ENCODE assay signal across 8 cellular contexts in the genomic region with DNA sequence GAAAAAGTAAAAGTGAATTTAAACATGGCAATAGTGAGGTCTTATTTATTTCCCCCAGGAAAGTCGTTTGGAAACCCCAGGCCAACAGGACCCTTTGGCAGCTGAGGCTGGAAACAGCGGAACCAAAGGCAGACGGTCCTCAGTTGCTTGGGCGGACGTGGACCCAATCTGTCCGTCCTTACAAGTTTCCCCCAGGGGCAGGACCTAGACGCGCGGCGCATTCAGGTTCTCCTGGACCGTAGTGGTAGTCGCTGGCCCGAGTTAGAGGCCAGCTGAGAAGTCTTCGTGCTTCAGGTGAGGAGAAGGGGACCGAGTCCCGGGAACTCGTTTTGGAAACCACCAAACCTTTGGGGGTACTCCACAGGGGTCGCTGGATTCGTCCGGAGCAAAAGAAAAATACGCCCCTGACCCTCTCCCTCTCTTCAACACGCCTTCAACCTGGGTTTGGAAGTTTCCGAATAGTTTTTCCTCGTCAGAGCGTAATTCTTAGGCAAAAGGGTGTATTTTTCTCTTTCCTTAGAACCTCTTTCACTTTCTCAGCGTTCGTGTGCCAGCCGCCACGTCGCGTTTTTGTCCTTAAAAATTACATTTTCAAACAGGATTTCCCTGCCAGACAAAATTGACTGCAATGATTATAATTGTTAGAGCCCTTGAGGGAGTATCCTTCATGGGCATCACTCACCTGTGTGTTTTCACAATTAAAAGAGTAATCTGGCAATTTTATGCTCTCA. TPM values are rescaled to one million over a fixed set of nuclear protein-coding genes. Genes with fewer than 3 reads are reported as not detected.
DNase-seq lines count a peak whose midpoint lies in the region; ATAC-seq and TF ChIP-seq lines count a peak whose summit lies in the region.

No MANE protein-coding gene starts in this region.

- ATAC-seq in omental fat pad (ENCODE audit: low FRiP score), result peak; percentile 75

- TF ChIP-seq CTCF in LNCaP clone FGC (IDR thresholded peaks at IDR 0.05; ENCODE audit: control insufficient read depth, extremely low read depth, insufficient read depth) (no peak), glutamatergic neuron (IDR thresholded peaks at IDR 0.05; ENCODE audit: partially characterized antibody, unreplicated experiment) (no peak), omental fat pad (IDR thresholded peaks at IDR 0.05) (no peak), tibial nerve (IDR thresholded peaks at IDR 0.05) (peak in 1 of 5 experiments; percentile 14)

- H3K9ac ChIP-seq in ES-I3 (ENCODE audit: low read depth, low read length) (peak overlapping the region; percentile 83), GM23248 (peak overlapping the region; percentile 98)

- peak in 1 of 2 donors; percentile 81 for TF ChIP-seq EP300 in tibial nerve (IDR thresholded peaks at IDR 0.05)

- no peaks in the 10 kb centered on the region for H3K27me3 ChIP-seq in GM23248 (replicated peaks; ENCODE audit: insufficient read depth)
- H3K27me3 ChIP-seq in tibial nerve, result no peaks in the 10 kb centered on the region

- H4K20me1 ChIP-seq in GM23248 (ENCODE audit: insufficient read depth), result no peaks in the 10 kb centered on the region

- H3K4me3 ChIP-seq in GM23248, result peak overlapping the region; percentile 94
- peak overlapping the region; percentile 87 for H3K4me3 ChIP-seq in LNCaP clone FGC (ENCODE audit: low read depth, low read length)
- H3K4me3 ChIP-seq in tibial nerve, result peak overlapping the region; percentile 51 to 65 (median 58)

- H3K27ac ChIP-seq in GM23248 (peak overlapping the region; percentile 97), tibial nerve (peak overlapping the region; percentile 57 to 93 (median 80))

- H3K9me3 ChIP-seq in ES-I3 (ENCODE audit: control insufficient read depth, insufficient read depth, low read length), result no peaks in the 10 kb centered on the region
- H3K9me3 ChIP-seq in GM23248 (ENCODE audit: low read depth), result no peaks in the 10 kb centered on the region
- H3K9me3 ChIP-seq in tibial nerve, result no peaks in the 10 kb centered on the region

- H3K9me2 ChIP-seq in GM23248 (ENCODE audit: insufficient read depth), result no peaks in the 10 kb centered on the region

- 1 to 2% methylated on average over 31 of the region's 31 CpGs for WGBS in GM23248 (ENCODE audit: low coverage in 1 of 2, low lambda C conversion rate in 2 of 2, missing lambda C conversion rate in 2 of 2), 2 experiments
- WGBS in tibial nerve, 2 donors, result 0% methylated on average over 31 of the region's 31 CpGs

- H3K27ac Mint-ChIP-seq in activated naive CD4-positive, alpha-beta T cell treated with anti-CD3 and anti-CD28 coated beads, Interleukin-2, amount 50 U/mL, for 24 hours, result peak overlapping the region; percentile 91
- peak overlapping the region; percentile 4 for H3K27ac Mint-ChIP-seq in glutamatergic neuron (ENCODE audit: unreplicated experiment)

- H3K9me3 Mint-ChIP-seq in activated naive CD4-positive, alpha-beta T cell treated with anti-CD3 and anti-CD28 coated beads, Interleukin-2, amount 50 U/mL, for 24 hours, result no peaks in the 10 kb centered on the region
- no peaks in the 10 kb centered on the region for H3K9me3 Mint-ChIP-seq in glutamatergic neuron (ENCODE audit: unreplicated experiment)

- DNase-seq in GM23248 (peak; percentile 89), LNCaP clone FGC (ENCODE audit: low read depth) (peak; percentile 39), SK-N-DZ (ENCODE audit: low spot score) (peak; percentile 72), glutamatergic neuron (peak; percentile 37), omental fat pad (ENCODE audit: low spot score) (peak; percentile 32), tibial nerve (ENCODE audit: low spot score in 2 of 2) (peak; percentile 40 to 58)

- TF ChIP-seq POLR2A in tibial nerve (IDR thresholded peaks at IDR 0.05), result no peak

- no peaks in the 10 kb centered on the region for H3K4me1 ChIP-seq in ES-I3 (ENCODE audit: insufficient read depth, low read length)
- peaks cover 48% of the 10 kb centered on the region for H3K4me1 ChIP-seq in GM23248 (ENCODE audit: insufficient read depth)
- peaks cover 0 to 44% (median 20%) of the 10 kb centered on the region in 4 donors for H3K4me1 ChIP-seq in tibial nerve

- peaks cover 66% of the 10 kb centered on the region for H3K4me1 Mint-ChIP-seq in activated naive CD4-positive, alpha-beta T cell treated with anti-CD3 and anti-CD28 coated beads, Interleukin-2, amount 50 U/mL, for 24 hours
- H3K4me1 Mint-ChIP-seq in glutamatergic neuron (ENCODE audit: low read depth, unreplicated experiment), result peaks cover 12% of the 10 kb centered on the region

- peak overlapping the region; percentile 80 for H2AFZ ChIP-seq in GM23248

- peaks cover 88% of the 10 kb centered on the region for H3K79me2 ChIP-seq in GM23248 (ENCODE audit: insufficient read depth)

- in situ Hi-C loops in GM23248 (cut with MboI), result loop anchor here (25.0 kb wide), 1 partner anchor 398 kb away; a partner anchor contains a TSS

- no peaks in the 10 kb centered on the region for H3K27me3 Mint-ChIP-seq in activated naive CD4-positive, alpha-beta T cell treated with anti-CD3 and anti-CD28 coated beads, Interleukin-2, amount 50 U/mL, for 24 hours
- peaks cover 2% of the 10 kb centered on the region for H3K27me3 Mint-ChIP-seq in glutamatergic neuron (ENCODE audit: unreplicated experiment)

- peak overlapping the region; percentile 94 for H3K4me2 ChIP-seq in GM23248 (ENCODE audit: unreplicated experiment)

- peaks cover 4% of the 10 kb centered on the region for H3K36me3 Mint-ChIP-seq in activated naive CD4-positive, alpha-beta T cell treated with anti-CD3 and anti-CD28 coated beads, Interleukin-2, amount 50 U/mL, for 24 hours
- no peaks in the 10 kb centered on the region for H3K36me3 Mint-ChIP-seq in glutamatergic neuron (ENCODE audit: unreplicated experiment)

- H3K36me3 ChIP-seq in ES-I3 (ENCODE audit: insufficient read depth, low read length) (no peaks in the 10 kb centered on the region), GM23248 (ENCODE audit: low read depth) (0 out of 2 replicates have a peak, but pooled peaks cover 10% of the 10 kb centered on the region), tibial nerve (peaks cover 0 to 20% (median 4%) of the 10 kb centered on the region in 3 donors)

- peaks cover 21% of the 10 kb centered on the region for H3F3A ChIP-seq in GM23248 (ENCODE audit: insufficient read depth)

- H3K4me3 Mint-ChIP-seq in activated naive CD4-positive, alpha-beta T cell treated with anti-CD3 and anti-CD28 coated beads, Interleukin-2, amount 50 U/mL, for 24 hours, result peak overlapping the region; percentile 93
- H3K4me3 Mint-ChIP-seq in glutamatergic neuron (ENCODE audit: unreplicated experiment), result peak overlapping the region; percentile 98

RNA-seq across cellular contexts. Expression of a gene that starts 2.1 kb away (rescaled TPM):
- 11.0 and 15.9 TPM in 2 replicates for total RNA-seq in GM23248 (2014; rRNA removed; shearing (Covaris generic))
- polyA plus RNA-seq in GM23248 (2016; fragmentation: Nextera tagmentation; extraction: Ambion mirVana), result 11.1 and 13.1 TPM in 2 replicates
- 7.9 and 8.9 TPM in 2 replicates for polyA plus RNA-seq in SK-N-DZ (2014; cell fraction: cytosol; rRNA removed)
- 2.9 and 6.0 TPM in 2 replicates for polyA plus RNA-seq in SK-N-DZ (2014; cell fraction: nucleus; rRNA removed)
- total RNA-seq in glutamatergic neuron (ENCODE audit: unreplicated experiment) (8.2 TPM), omental fat pad (10 to 100 TPM in 2 of 4 donors, 1 to 10 TPM in 2; 4.9 to 11.8 (median 9.4) TPM), tibial nerve (10 to 100 TPM in 2 of 4 donors, 1 to 10 TPM in 2; 8.7 to 14.4 (median 11.7) TPM)

RNA-seq across cellular contexts. Expression of a gene that starts 2.3 kb away (rescaled TPM):
- 7.8 and 12.5 TPM in 2 replicates for total RNA-seq in GM23248 (2014; rRNA removed; shearing (Covaris generic))
- 8.7 and 9.1 TPM in 2 replicates for polyA plus RNA-seq in GM23248 (2016; fragmentation: Nextera tagmentation; extraction: Ambion mirVana)
- 18.9 and 19.6 TPM in 2 replicates for polyA plus RNA-seq in SK-N-DZ (2014; cell fraction: cytosol; rRNA removed)
- polyA plus RNA-seq in SK-N-DZ (2014; cell fraction: nucleus; rRNA removed), result 24.0 and 29.7 TPM in 2 replicates
- total RNA-seq in glutamatergic neuron (ENCODE audit: unreplicated experiment) (2.6 TPM), omental fat pad (1 to 10 TPM in 3 of 4 donors, under 1 TPM in 1; 0.25 to 1.7 (median 1.2) TPM), tibial nerve (under 1 TPM in 3 of 4 donors, not detected in 1; 0.22 to 0.63 (median 0.60) TPM)

Comparison
In these comparisons a context has a peak if more than half of its experiments do, and no peak if none do; other contexts are left out.
1. Peak in every context shown above with its lines: DNase-seq, ATAC-seq, H3K4me3 ChIP-seq and H3K27ac ChIP-seq.
2. DNase-seq: peak in every context shown above with its lines; median percentile 89 in GM23248; 72 in SK-N-DZ; 49 in tibial nerve; 39 in LNCaP clone FGC; 37 in glutamatergic neuron; 32 in omental fat pad.